In genomic region chr5:59272744-59273427, GRCh38 we compare ENCODE assay signal across 19 cellular contexts.
DNase-seq lines count a peak whose midpoint lies in the region; ATAC-seq and TF ChIP-seq lines count a peak whose summit lies in the region.
"Had no signal": no experiment of that assay in that cellular context is flagged by ENCODE, and none has a peak within 500 bp of the region (broad histone marks: within the 10 kb centered on the region; RNA-seq: fewer than 3 reads in every experiment).

No MANE protein-coding gene starts in this region.

- H3K36me3 ChIP-seq in esophagus muscularis mucosa (no peaks in the 10 kb centered on the region), urinary bladder (ENCODE audit: insufficient read depth) (no peaks in the 10 kb centered on the region)
- H3K36me3 ChIP-seq: ascending aorta had no signal

- no peaks in the 10 kb centered on the region for H3K27me3 ChIP-seq in right cardiac atrium (ENCODE audit: control insufficient read depth, insufficient read depth)
- no peaks in the 10 kb centered on the region for H3K27me3 ChIP-seq in esophagus muscularis mucosa
- H3K27me3 ChIP-seq: ascending aorta had no signal

- TF ChIP-seq EP300 in esophagus muscularis mucosa (IDR thresholded peaks at IDR 0.05), result no peak

- peak overlapping the region; percentile 52 for H3K4me3 Mint-ChIP-seq in neural crest cell
- H3K4me3 Mint-ChIP-seq: activated naive CD4-positive, alpha-beta T cell treated with anti-CD3 and anti-CD28 coated beads for 36 hours; CD4-positive, alpha-beta T cell; T-cell had no signal

- WGBS in right cardiac atrium, result 79% methylated on average over 3 of the region's 3 CpGs
- 49% methylated on average over 3 of the region's 3 CpGs for WGBS in esophagus muscularis mucosa
- 38% methylated on average over 3 of the region's 3 CpGs for WGBS in urinary bladder

- no peak for TF ChIP-seq POLR2A in esophagus muscularis mucosa (IDR thresholded peaks at IDR 0.05; ENCODE audit: low read depth)

- no peaks in the 10 kb centered on the region for H3K9me3 Mint-ChIP-seq in neural crest cell
- H3K9me3 Mint-ChIP-seq: activated naive CD4-positive, alpha-beta T cell treated with anti-CD3 and anti-CD28 coated beads for 36 hours; CD4-positive, alpha-beta T cell; T-cell had no signal

- H3K27me3 Mint-ChIP-seq in neural crest cell (ENCODE audit: low read depth), result no peaks in the 10 kb centered on the region

- intact Hi-C loops in right cardiac atrium (cut with DNase I) (no loop called here), Right ventricle myocardium inferior (cut with DNase I) (loop anchor here (10.0 kb wide), 1 partner anchor 82 kb away; no protein-coding TSS in a partner anchor), esophagus muscularis mucosa (cut with DNase I) (no loop called here)

- H3K4me1 ChIP-seq in right cardiac atrium (ENCODE audit: control insufficient read depth, insufficient read depth, low read length) (no peaks in the 10 kb centered on the region), esophagus muscularis mucosa (peaks cover 11 to 44% (median 40%) of the 10 kb centered on the region in 4 donors), urinary bladder (ENCODE audit: insufficient read depth) (no peaks in the 10 kb centered on the region)
- H3K4me1 ChIP-seq: ascending aorta had no signal

- no peak for ATAC-seq in right cardiac atrium
- no peak for ATAC-seq in Right ventricle myocardium inferior
- ATAC-seq in HG03175 (IDR thresholded peaks at IDR 0.05; ENCODE audit: unreplicated experiment), result no peak
- ATAC-seq: left colon, T-cell had no signal

- no peak for DNase-seq in right cardiac atrium
- no peak for DNase-seq in Right ventricle myocardium inferior (ENCODE audit: missing footprints)
- no peak for DNase-seq in esophagus muscularis mucosa (ENCODE audit: extremely low spot score)
- DNase-seq in neural crest cell (ENCODE audit: low read depth, low spot score), result no peak
- DNase-seq in activated naive CD4-positive, alpha-beta T cell treated with Interleukin-2 at 50 U/mL for 16 hours, result no peak
- DNase-seq in NCI-H510A treated with DMSO at 0.1 percent for 48 hours (lab: John Stamatoyannopoulos, UW), result no peak
- DNase-seq: activated CD4-positive, alpha-beta T cell treated with anti-CD3 and anti-CD28 coated beads, Interleukin-2, amount 50 U/mL, for 1 hour; activated naive CD4-positive, alpha-beta T cell treated with anti-CD3 and anti-CD28 coated beads for 36 hours; CD4-positive, alpha-beta T cell; DMS79 treated with DMSO at 0.1 percent for 48 hours; foreskin fibroblast; left colon; NCI-H1930; posterior cingulate gyrus; Right ventricle myocardium superior; T-cell had no signal

- H3K27ac ChIP-seq in right cardiac atrium (ENCODE audit: low read length) (no peak overlapping the region), esophagus muscularis mucosa (replicated peaks in 1 of 4) (peak overlapping the region; percentile 83 to 89 (median 84)), urinary bladder (ENCODE audit: low read depth) (peak overlapping the region; percentile 10)
- H3K27ac ChIP-seq: ascending aorta had no signal

- no peak for TF ChIP-seq CTCF in esophagus muscularis mucosa (IDR thresholded peaks at IDR 0.05)
- TF ChIP-seq CTCF in neural crest cell (conservative IDR thresholded peaks at IDR 0.05), result no peak

- no peaks in the 10 kb centered on the region for H3K9me3 ChIP-seq in right cardiac atrium (ENCODE audit: control insufficient read depth, low read length)
- H3K9me3 ChIP-seq in esophagus muscularis mucosa, result no peaks in the 10 kb centered on the region
- H3K9me3 ChIP-seq: ascending aorta had no signal

- peaks cover 31% of the 10 kb centered on the region for H3K4me1 Mint-ChIP-seq in neural crest cell

- H3K4me3 ChIP-seq in right cardiac atrium (ENCODE audit: low read length) (peak overlapping the region; percentile 34), esophagus muscularis mucosa (peak overlapping the region; percentile 56 to 60 (median 60)), urinary bladder (ENCODE audit: low read depth, low read length) (peak overlapping the region; percentile 18)
- H3K4me3 ChIP-seq: ascending aorta had no signal

- no peaks in the 10 kb centered on the region for H3K36me3 Mint-ChIP-seq in neural crest cell (ENCODE audit: low read depth)
- H3K36me3 Mint-ChIP-seq: T-cell had no signal

- H3K27ac Mint-ChIP-seq in neural crest cell (ENCODE audit: unreplicated experiment), result no peak overlapping the region
- H3K27ac Mint-ChIP-seq: activated naive CD4-positive, alpha-beta T cell treated with anti-CD3 and anti-CD28 coated beads for 36 hours; CD4-positive, alpha-beta T cell; T-cell had no signal
